8 cellular contexts compared by ENCODE assay signal in genomic region chr4:159446266-159446976, GRCh38.
DNase-seq lines count a peak whose midpoint lies in the region; ATAC-seq and TF ChIP-seq lines count a peak whose summit lies in the region.

No MANE protein-coding gene starts in this region.

- H3K4me3 ChIP-seq in WI38 (ENCODE audit: low read depth, low read length) = no peak overlapping the region
- H3K4me3 ChIP-seq in fibroblast of the aortic adventitia (ENCODE audit: low read depth, low read length) = no peak overlapping the region

- ATAC-seq in GM19324 (IDR thresholded peaks at IDR 0.05; ENCODE audit: low FRiP score, unreplicated experiment) = peak; percentile 98
- peak; percentile 100 for ATAC-seq in HG03159 (IDR thresholded peaks at IDR 0.05; ENCODE audit: unreplicated experiment)

- TF ChIP-seq CTCF in WI38 (IDR thresholded peaks at IDR 0.05; ENCODE audit: low read depth, low read length) (peak; percentile 88), fibroblast of the aortic adventitia (IDR thresholded peaks at IDR 0.05; ENCODE audit: insufficient read depth, low read length) (peak; percentile 95)

- DNase-seq in DMS153 (lab: John Stamatoyannopoulos, UW) (peak; percentile 53), NCI-H2171 treated with DMSO at 0.1 percent for 48 hours (lab: John Stamatoyannopoulos, UW) (peak; percentile 56), fibroblast of the aortic adventitia (ENCODE audit: low read depth) (peak; percentile 82), nucleus accumbens (lab: John Stamatoyannopoulos, UW) (peak in 48 of 56 donors; percentile 1 to 64 (median 16))
- no peak for DNase-seq in activated effector memory CD4-positive, alpha-beta T cell treated with Interleukin-2 at 50 U/mL for 16 hours
